Comparison of ENCODE assay signal across 9 cellular contexts in genomic region chr10:74021248-74022055, GRCh38. TPM values are rescaled to one million over a fixed set of nuclear protein-coding genes. Genes with fewer than 3 reads are reported as not detected.
DNase-seq lines count a peak whose midpoint lies in the region; ATAC-seq and TF ChIP-seq lines count a peak whose summit lies in the region.
"Had no signal": no experiment of that assay in that cellular context is flagged by ENCODE, and none has a peak within 500 bp of the region (broad histone marks: within the 10 kb centered on the region; RNA-seq: fewer than 3 reads in every experiment).

No MANE protein-coding gene starts in this region.

- H3T11ph ChIP-seq in H9 (ENCODE audit: low read length): no peak overlapping the region

- TF ChIP-seq POLR2A in body of pancreas (IDR thresholded peaks at IDR 0.05): no peak

- H3K27me3 ChIP-seq in A673 (replicated peaks; ENCODE audit: insufficient read depth, low read depth, low read length, poor library complexity) (no peaks in the 10 kb centered on the region), H9 (ENCODE audit: insufficient read depth, low read length) (no peaks in the 10 kb centered on the region), ascending aorta (no peaks in the 10 kb centered on the region), left lung (no peaks in the 10 kb centered on the region), body of pancreas (no peaks in the 10 kb centered on the region)

- H3K18ac ChIP-seq in H9 (ENCODE audit: insufficient read length, low read depth, low read length): no peak overlapping the region

- H3K9ac ChIP-seq in H9 (ENCODE audit: extremely low read depth, insufficient read length, low read length): no peak overlapping the region

- no peak overlapping the region for H2AFZ ChIP-seq in H9 (ENCODE audit: low read length)

- H3K56ac ChIP-seq in H9 (ENCODE audit: insufficient read length, low read depth, low read length): no peak overlapping the region

- no peak overlapping the region for H4K91ac ChIP-seq in H9 (ENCODE audit: insufficient read length, low read depth, low read length)

- H4K20me1 ChIP-seq in H9 (ENCODE audit: control insufficient read depth, insufficient read depth, insufficient read length): no peaks in the 10 kb centered on the region

- H3K4me3 ChIP-seq in A673 (ENCODE audit: low read depth, low read length, poor library complexity, severe bottlenecking) (no peak overlapping the region), ascending aorta (no peak overlapping the region), left lung (no peak overlapping the region), body of pancreas (no peak overlapping the region)

- H3K23me2 ChIP-seq in H9 (ENCODE audit: insufficient read length, low read depth, low read length, poor library complexity, severe bottlenecking): no peaks in the 10 kb centered on the region

- H3K36me3 Mint-ChIP-seq in H9 (ENCODE audit: insufficient read depth in 1 of 3, low read depth in 3 of 3) (peaks cover 12 to 28% (median 23%) of the 10 kb centered on the region in 3 experiments), mesothelial cell of epicardium (peaks cover 6% of the 10 kb centered on the region)

- WGBS in H9 (ENCODE audit: extremely low coverage, insufficient read length, low lambda C conversion rate): no CpG with 5 or more reads among the region's 4 CpGs
- 53 to 66% methylated on average over 4 of the region's 4 CpGs for WGBS in body of pancreas, 2 donors

- H3K27ac Mint-ChIP-seq in H9 (peak overlapping the region; percentile 19 to 93 (median 65); a peak in 6 of 7 replicates), mesothelial cell of epicardium (peak overlapping the region; percentile 80)

- no peaks in the 10 kb centered on the region for H3K9me3 ChIP-seq in A673 (ENCODE audit: low read depth, low read length, poor library complexity, severe bottlenecking)
- H3K9me3 ChIP-seq in H9 (ENCODE audit: control insufficient read depth, low read depth, low read length): no peaks in the 10 kb centered on the region
- no peaks in the 10 kb centered on the region for H3K9me3 ChIP-seq in ascending aorta
- no peaks in the 10 kb centered on the region for H3K9me3 ChIP-seq in left lung
- no peaks in the 10 kb centered on the region for H3K9me3 ChIP-seq in body of pancreas

- intact Hi-C loops in A673 (cut with micrococcal nuclease; ENCODE audit: unreplicated experiment): no loop called here
- intact Hi-C loops in ascending aorta (cut with DNase I): no loop called here
- intact Hi-C loops in left lung (cut with DNase I): no loop called here
- intact Hi-C loops in body of pancreas (cut with DNase I): no loop called here

- H3K27me3 Mint-ChIP-seq in H9 (ENCODE audit: low read depth) (no peaks in the 10 kb centered on the region), mesothelial cell of epicardium (ENCODE audit: low read depth) (no peaks in the 10 kb centered on the region)

- H3K4me3 Mint-ChIP-seq in H9: no peak overlapping the region
- peak overlapping the region; percentile 5 for H3K4me3 Mint-ChIP-seq in mesothelial cell of epicardium

- no TSS peak for BruUV-seq in A673 (replicated peaks; lab: Mats Ljungman, UMichigan)

- peaks cover 40% of the 10 kb centered on the region; the same call in 1 of the 2 replicates for H3K79me2 ChIP-seq in H9 (ENCODE audit: insufficient read depth, low read length)

- H3K36me3 ChIP-seq in A673 (ENCODE audit: insufficient read depth, low read length, poor library complexity, severe bottlenecking): no peaks in the 10 kb centered on the region
- peaks cover 3 to 8% of the 10 kb centered on the region in 2 donors for H3K36me3 ChIP-seq in ascending aorta
- no peaks in the 10 kb centered on the region for H3K36me3 ChIP-seq in left lung
- H3K36me3 ChIP-seq in body of pancreas (replicated peaks in 1 of 2; ENCODE audit: insufficient read depth in 1 of 2, low read depth in 2 of 2): no peaks in the 10 kb centered on the region

- CTCF ChIA-PET in A673 (lab: Charles Lee): no interaction called here

- no peak overlapping the region for H2BK15ac ChIP-seq in H9 (ENCODE audit: low read depth, low read length)

- H3K23ac ChIP-seq in H9 (ENCODE audit: insufficient read length, low read depth, low read length): no peak overlapping the region

- H2BK5ac ChIP-seq in H9 (ENCODE audit: insufficient read length, low read length): no peak overlapping the region

- peak overlapping the region; percentile 74 for H3K27ac ChIP-seq in A673 (ENCODE audit: low read depth, low read length, poor library complexity, severe bottlenecking)
- no peak overlapping the region for H3K27ac ChIP-seq in H9 (ENCODE audit: insufficient read length, low read depth, low read length)
- H3K27ac ChIP-seq in ascending aorta: peak overlapping the region; percentile 25 to 59
- H3K27ac ChIP-seq in left lung: peak overlapping the region in 1 of 2 donors; percentile 13
- no peak overlapping the region for H3K27ac ChIP-seq in body of pancreas

- POLR2A ChIA-PET in A673 (lab: Charles Lee; ENCODE audit: low non-redundant PET): interaction anchor here (0.5 to 0.6 kb wide), 2 partner anchors 13 to 21 kb away, joined by 3 to 15 read pairs; no protein-coding TSS in a partner anchor

- no peak overlapping the region for H4K8ac ChIP-seq in H9 (replicated peaks; ENCODE audit: insufficient read length, low read depth, low read length)

- H3K14ac ChIP-seq in H9 (ENCODE audit: insufficient read depth, low read length): no peak overlapping the region

- H3K4ac ChIP-seq in H9 (ENCODE audit: low read depth, low read length): no peak overlapping the region

- no peak overlapping the region for H2BK120ac ChIP-seq in H9 (ENCODE audit: low read depth, low read length, poor library complexity, severe bottlenecking)

- H3K4me2 ChIP-seq in H9 (ENCODE audit: insufficient read depth, insufficient read length, low read length): no peak overlapping the region

- no peak for TF ChIP-seq CTCF in A673 (conservative IDR thresholded peaks at IDR 0.05; ENCODE audit: low read depth, low read length)
- TF ChIP-seq CTCF in H9 (conservative IDR thresholded peaks at IDR 0.05): no peak
- TF ChIP-seq CTCF in ascending aorta (IDR thresholded peaks at IDR 0.05): no peak
- TF ChIP-seq CTCF in mesothelial cell of epicardium (IDR thresholded peaks at IDR 0.05; ENCODE audit: unreplicated experiment): no peak
- TF ChIP-seq CTCF in left lung (IDR thresholded peaks at IDR 0.05): no peak
- no peak for TF ChIP-seq CTCF in body of pancreas (IDR thresholded peaks at IDR 0.05)

- no peak overlapping the region for H4K5ac ChIP-seq in H9 (ENCODE audit: insufficient read length, low read depth, low read length)

- H2BK20ac ChIP-seq in H9 (ENCODE audit: low read depth, low read length, poor library complexity, severe bottlenecking): no peak overlapping the region

- DNase-seq in A673 (ENCODE audit: low spot score) (peak; percentile 32), H9 (no peak), ascending aorta (ENCODE audit: low spot score in 2 of 2) (no peak), mesothelial cell of epicardium (ENCODE audit: low spot score in 2 of 2, unreplicated experiment in 2 of 2) (no peak), left lung (no peak), cortex of kidney (lab: John Stamatoyannopoulos, UW) (no peak), body of pancreas (no peak)
- DNase-seq: NCI-H2171 treated with DMSO at 0.1 percent for 48 hours had no signal

- no peak overlapping the region for H2BK12ac ChIP-seq in H9 (ENCODE audit: insufficient read length, low read depth, low read length)

- no peak overlapping the region for H2AK5ac ChIP-seq in H9 (ENCODE audit: insufficient read length, low read length)

- H3K4me1 Mint-ChIP-seq in H9 (peaks cover 39 to 44% of the 10 kb centered on the region in 2 experiments), mesothelial cell of epicardium (peaks cover 35% of the 10 kb centered on the region)

- H3K79me1 ChIP-seq in H9 (ENCODE audit: insufficient read depth, low read depth, low read length, poor library complexity, severe bottlenecking): no peaks in the 10 kb centered on the region

- H3K4me1 ChIP-seq in A673 (ENCODE audit: insufficient read depth, low read length, poor library complexity, severe bottlenecking) (peaks cover 40% of the 10 kb centered on the region), H9 (ENCODE audit: insufficient read depth, low read length) (peaks cover 9% of the 10 kb centered on the region; the same call in 1 of the 2 replicates), ascending aorta (peaks cover 0 to 63% of the 10 kb centered on the region in 2 donors), left lung (peaks cover 6 to 66% of the 10 kb centered on the region in 2 donors), body of pancreas (peaks cover 18% of the 10 kb centered on the region)

- ATAC-seq in left lung (no peak), HG03097 (IDR thresholded peaks at IDR 0.05; ENCODE audit: low FRiP score, unreplicated experiment) (no peak), body of pancreas (no peak)

- H3K9me3 Mint-ChIP-seq in H9 (no peaks in the 10 kb centered on the region), mesothelial cell of epicardium (no peaks in the 10 kb centered on the region)

RNA-seq across cellular contexts. Expression of gene VCL, which starts 23.5 kb away (rescaled TPM):
- total RNA-seq in A673 (2021) (159 and 176 TPM in 2 replicates), H9 (2021) (291 and 296 TPM in 2 replicates), ascending aorta (333 TPM), mesothelial cell of epicardium (129 to 132 TPM (median 131 TPM) in 3 replicates), left lung (100 to 1,000 TPM; 179 to 195 TPM), body of pancreas (10 to 100 TPM; 24.4 to 31.6 TPM)

Comparison
In these comparisons a context has a peak if more than half of its experiments do, and no peak if none do; other contexts are left out.
1. H3K27ac ChIP-seq: peak in A673 (single experiment) and ascending aorta (2 of 2); none in H9 (single experiment) and body of pancreas (0 of 4).